In the genomic region with DNA sequence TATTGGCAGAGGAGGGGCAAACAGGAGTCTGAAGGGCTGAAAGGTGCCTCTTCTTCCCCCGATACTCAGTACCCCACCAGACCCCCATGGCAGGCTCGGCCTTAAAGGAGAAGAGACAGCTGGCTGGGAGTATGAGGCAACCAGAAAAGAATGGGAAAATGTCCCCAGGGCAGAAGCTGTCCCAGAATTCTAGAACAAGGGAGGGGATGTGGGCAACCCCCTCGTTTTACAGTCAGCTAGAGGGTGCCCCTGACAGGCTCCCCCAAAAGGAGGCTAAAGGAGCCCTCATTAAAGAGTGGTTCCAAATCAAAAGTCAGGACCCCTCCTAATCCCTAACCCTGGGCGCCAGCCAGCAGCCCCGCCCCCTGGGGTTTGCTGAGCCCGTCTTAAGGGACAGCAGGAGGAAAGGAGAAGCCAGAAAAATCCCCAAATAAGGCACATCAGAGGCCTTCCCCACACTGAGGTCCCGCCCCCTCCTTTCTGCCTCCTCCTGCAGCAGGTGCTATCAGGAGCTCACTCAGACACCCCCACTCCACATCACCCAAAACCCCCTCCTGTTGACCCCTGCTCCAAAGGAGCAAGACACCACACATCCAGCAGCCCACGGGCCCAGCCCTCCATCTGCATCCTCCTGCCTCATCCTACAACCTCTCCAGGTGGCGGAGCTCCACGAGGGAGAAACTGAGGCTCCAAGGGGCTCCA, we compare ENCODE assay signal across 11 cellular contexts. TPM values are rescaled to one million over a fixed set of nuclear protein-coding genes. Genes with fewer than 3 reads are reported as not detected.
"Had no signal": no experiment of that assay in that cellular context is flagged by ENCODE, and none has a peak within 500 bp of the region (broad histone marks: within the 10 kb centered on the region; RNA-seq: fewer than 3 reads in every experiment).

No MANE protein-coding gene starts in this region.

RNA-seq across cellular contexts. Expression of a gene that starts 1.1 kb away (rescaled TPM):
- total RNA-seq: cardiac muscle cell; left ventricle myocardium superior; mucosa of gallbladder; naive thymus-derived CD8-positive, alpha-beta T cell had no signal
- polyA plus RNA-seq: naive thymus-derived CD8-positive, alpha-beta T cell had no signal

RNA-seq across cellular contexts. Expression of a gene that starts 10.7 kb away (rescaled TPM):
- total RNA-seq: cardiac muscle cell; dermis microvascular lymphatic vessel endothelial cell; frontal cortex; left ventricle myocardium superior; mucosa of gallbladder; naive thymus-derived CD8-positive, alpha-beta T cell; T-helper 1 cell treated with Interleukin-12 subunit alpha and Interleukin-12 subunit beta and Interleukin-4 antibody, amounts not matched to agents 30 ng/mL and 1 ng/mL, for 36 hours had no signal
- polyA plus RNA-seq: naive thymus-derived CD8-positive, alpha-beta T cell had no signal

RNA-seq across cellular contexts. Expression of a gene that starts 36.6 kb away (rescaled TPM):
- total RNA-seq: cardiac muscle cell; dermis microvascular lymphatic vessel endothelial cell; epithelial cell of proximal tubule; frontal cortex; left ventricle myocardium superior; naive thymus-derived CD8-positive, alpha-beta T cell; T-helper 1 cell treated with Interleukin-12 subunit alpha and Interleukin-12 subunit beta and Interleukin-4 antibody, amounts not matched to agents 30 ng/mL and 1 ng/mL, for 36 hours had no signal
- polyA plus RNA-seq: naive thymus-derived CD8-positive, alpha-beta T cell had no signal

RNA-seq across cellular contexts. Expression of a gene that starts 51.5 kb away (rescaled TPM):
- total RNA-seq: cardiac muscle cell; dermis microvascular lymphatic vessel endothelial cell; epithelial cell of proximal tubule; frontal cortex; left ventricle myocardium superior; mucosa of gallbladder; naive thymus-derived CD8-positive, alpha-beta T cell; renal cortical epithelial cell; T-helper 1 cell treated with Interleukin-12 subunit alpha and Interleukin-12 subunit beta and Interleukin-4 antibody, amounts not matched to agents 30 ng/mL and 1 ng/mL, for 36 hours; tibial nerve had no signal
- polyA plus RNA-seq: adipose tissue; cardiac muscle cell; naive thymus-derived CD8-positive, alpha-beta T cell had no signal
